In the genomic region with DNA sequence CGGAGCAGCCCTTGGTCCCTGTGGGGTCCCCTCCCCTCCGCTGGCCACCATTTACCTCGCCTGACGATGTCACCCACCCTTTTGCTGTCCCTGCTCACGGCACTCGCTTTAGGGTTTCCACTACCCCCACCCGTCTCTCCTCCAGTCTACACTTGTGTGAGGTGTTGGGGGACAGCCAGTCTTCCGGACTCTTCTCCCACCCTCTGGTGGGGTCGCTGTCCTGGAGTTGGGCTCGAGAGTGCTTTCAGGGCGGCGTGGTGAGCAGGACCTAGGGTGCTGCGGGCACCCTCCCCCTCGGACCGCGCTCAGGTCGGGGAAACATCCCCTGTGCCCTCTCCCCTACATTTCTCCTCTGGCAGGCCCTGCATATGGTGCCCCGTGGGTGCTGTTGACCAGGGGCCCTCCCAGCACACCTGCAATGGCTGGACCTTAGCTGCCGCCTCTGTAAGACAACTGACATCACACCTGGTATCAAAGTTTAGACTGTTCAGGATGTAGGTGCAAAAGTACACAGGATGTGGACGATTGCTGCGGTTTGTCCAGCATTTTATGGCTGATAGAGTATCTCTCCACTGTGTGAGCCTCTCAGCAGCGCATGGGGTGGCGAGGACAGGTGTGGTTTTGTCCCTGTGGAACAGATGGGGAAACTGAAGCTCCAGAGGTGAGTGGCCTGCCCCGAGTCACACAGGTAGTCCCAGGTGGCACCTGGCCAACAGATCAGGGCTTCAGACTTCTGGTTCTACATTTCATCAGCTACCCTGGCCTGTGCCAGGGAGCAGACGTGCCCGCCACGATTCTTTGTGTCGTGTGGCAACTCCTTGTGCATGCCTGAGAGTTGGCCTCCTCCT, we compare ENCODE assay signal across 8 cellular contexts. TPM values are rescaled to one million over a fixed set of nuclear protein-coding genes. Genes with fewer than 3 reads are reported as not detected.
DNase-seq lines count a peak whose midpoint lies in the region; ATAC-seq and TF ChIP-seq lines count a peak whose summit lies in the region.

No MANE protein-coding gene starts in this region.

- TF ChIP-seq CTCF in CD14-positive monocyte (IDR thresholded peaks at IDR 0.05) = peak; percentile 3

- in situ Hi-C loops in ACHN (cut with HindIII; ENCODE audit: low pct_ligation_motif_present, low pct_unique_long_range_greater_than_20kb, low sequenced_read_pairs) = no loop called here

- peak overlapping the region; percentile 67 for H3K9ac ChIP-seq in HUES6 (ENCODE audit: low read length)

- H3K4me3 Mint-ChIP-seq in CD14-positive monocyte = peak overlapping the region; percentile 98

- intact Hi-C loops in CD14-positive monocyte (cut with micrococcal nuclease) (loop anchor here (2.0 to 5.0 kb wide), 3 partner anchors 17 to 35 kb away; partner anchors contain the start of gene SSH3 (in 1 of the 2)), right cardiac atrium (cut with DNase I) (loop anchor here in 3 of 4 donors (2.0 to 5.0 kb wide), 2 partner anchors 49 to 50 kb away; no protein-coding TSS in a partner anchor)

- WGBS in right cardiac atrium = 14% methylated on average over 28 of the region's 28 CpGs

- H3K9me3 ChIP-seq in HUES6 (ENCODE audit: control insufficient read depth, insufficient read depth, low read depth, low read length) = no peaks in the 10 kb centered on the region
- no peaks in the 10 kb centered on the region for H3K9me3 ChIP-seq in right cardiac atrium (ENCODE audit: control insufficient read depth, low read length)

- H3K4me1 Mint-ChIP-seq in CD14-positive monocyte = peaks cover 81% of the 10 kb centered on the region

- H3K27me3 ChIP-seq in HUES6 (ENCODE audit: control insufficient read depth, insufficient read depth, low read length) = peaks cover 21% of the 10 kb centered on the region
- H3K27me3 ChIP-seq in right cardiac atrium (ENCODE audit: control insufficient read depth, insufficient read depth) = no peaks in the 10 kb centered on the region

- no peak for ATAC-seq in right cardiac atrium

- peaks cover 44 to 54% of the 10 kb centered on the region in 2 donors for H3K36me3 Mint-ChIP-seq in CD14-positive monocyte

- peaks cover 0 to 2% (median 0%) of the 10 kb centered on the region in 7 donors for H3K9me3 Mint-ChIP-seq in CD14-positive monocyte

- H3K27ac ChIP-seq in HUES6 (ENCODE audit: low read depth, low read length) = no peak overlapping the region; the same call in 1 of the 2 replicates
- H3K27ac ChIP-seq in right cardiac atrium (ENCODE audit: low read length) = peak overlapping the region; percentile 26
- peak overlapping the region; percentile 65 to 100 (median 97) for H3K27ac ChIP-seq in skin epidermis

- H3K27ac Mint-ChIP-seq in CD14-positive monocyte = peak overlapping the region; percentile 89 to 99 (median 95)

- H3K36me3 ChIP-seq in HUES6 (ENCODE audit: control insufficient read depth, insufficient read depth, low read length) = peaks cover 10% of the 10 kb centered on the region

- peaks cover 2 to 4% (median 3%) of the 10 kb centered on the region in 3 donors for H3K27me3 Mint-ChIP-seq in CD14-positive monocyte (ENCODE audit: low read depth in 3 of 3)

- DNase-seq in CD14-positive monocyte (ENCODE audit: low spot score) (peak; percentile 43), right cardiac atrium (peak; percentile 38 to 73 (median 67)), mucosa of gallbladder (ENCODE audit: low spot score) (no peak), ACHN (no peak), NCI-H1105 (lab: John Stamatoyannopoulos, UW) (no peak)
- peak; percentile 31 for DNase-seq in activated naive CD4-positive, alpha-beta T cell treated with anti-CD3 and anti-CD28 coated beads, Interleukin-2, amount 50 U/mL, for 16 hours

- peaks cover 49% of the 10 kb centered on the region for H3K4me1 ChIP-seq in HUES6 (ENCODE audit: control insufficient read depth, insufficient read depth, low read length)
- peaks cover 24% of the 10 kb centered on the region for H3K4me1 ChIP-seq in right cardiac atrium (ENCODE audit: control insufficient read depth, insufficient read depth, low read length)

- H3K4me3 ChIP-seq in HUES6 (ENCODE audit: low read depth, low read length) = peak overlapping the region; percentile 83
- peak overlapping the region; percentile 93 for H3K4me3 ChIP-seq in right cardiac atrium (ENCODE audit: low read length)
- H3K4me3 ChIP-seq in skin epidermis = peak overlapping the region; percentile 89 to 99 (median 94)

RNA-seq across cellular contexts. Expression of gene GRK2, which starts 1.1 kb away (rescaled TPM):
- polyA plus RNA-seq in CD14-positive monocyte (10 to 100 TPM; 34.9 to 43.0 TPM), right cardiac atrium (56.6 TPM)
- total RNA-seq in right cardiac atrium (10 to 100 TPM; 50.4 to 56.5 (median 52.5) TPM), mucosa of gallbladder (86.1 TPM)

RNA-seq across cellular contexts. Expression of gene ANKRD13D, which starts 21.7 kb away (rescaled TPM):
- 10 to 100 TPM in 1 of 2 donors, 1 to 10 TPM in 1; 9.1 to 10.3 TPM for polyA plus RNA-seq in CD14-positive monocyte
- total RNA-seq in right cardiac atrium = 10 to 100 TPM; 20.0 to 25.3 (median 22.8) TPM
- 18.0 TPM for polyA plus RNA-seq in right cardiac atrium
- 80.5 TPM for total RNA-seq in mucosa of gallbladder

RNA-seq across cellular contexts. Expression of gene SSH3, which starts 35.9 kb away (rescaled TPM):
- polyA plus RNA-seq in CD14-positive monocyte (1 to 10 TPM; 3.6 to 5.8 TPM), right cardiac atrium (14.9 TPM)
- total RNA-seq in right cardiac atrium (10 to 100 TPM; 23.9 to 25.9 (median 25.1) TPM), mucosa of gallbladder (107 TPM)

Comparison
In these comparisons a context has a peak if more than half of its experiments do, and no peak if none do; other contexts are left out.
1. DNase-seq: peak in CD14-positive monocyte (single experiment), activated naive CD4-positive, alpha-beta T cell treated with anti-CD3 and anti-CD28 coated beads, Interleukin-2, amount 50 U/mL, for 16 hours (single experiment) and right cardiac atrium (3 of 3); none in mucosa of gallbladder (single experiment), ACHN (single experiment) and NCI-H1105 (single experiment).
2. Peak in every context shown above with its lines, with median percentiles within 50 percentile points of each other: H3K4me3 ChIP-seq.